36 cellular contexts compared by ENCODE assay signal in genomic region chr15:95235033-95235432, GRCh38.
"Had no signal": no experiment of that assay in that cellular context is flagged by ENCODE, and none has a peak within 500 bp of the region (broad histone marks: within the 10 kb centered on the region; RNA-seq: fewer than 3 reads in every experiment).

No MANE protein-coding gene starts in this region.

- H3K36me3 ChIP-seq: adrenal gland, brain microvascular endothelial cell, breast epithelium, cardiac muscle cell had no signal

- H3K4me1 ChIP-seq: adrenal gland, body of pancreas, breast epithelium had no signal

- H3K4me3 ChIP-seq: adrenal gland, body of pancreas, breast epithelium, cardiac muscle cell had no signal

- H3K9me3 ChIP-seq: adrenal gland had no signal

- H3K27ac ChIP-seq: adrenal gland, body of pancreas, brain microvascular endothelial cell, breast epithelium, cardiac muscle cell, VCaP had no signal

- ATAC-seq: activated CD8-positive, alpha-beta T cell treated with anti-CD3 and anti-CD28 coated beads for 36 hours; activated naive CD4-positive, alpha-beta T cell treated with anti-CD3 and anti-CD28 coated beads, Interleukin-2, amount 50 U/mL, for 72 hours; activated T-cell treated with anti-CD3 and anti-CD28 coated beads, Interleukin-2, amount 50 U/mL, for 4 hours; activated T-cell treated with anti-CD3 and anti-CD28 coated beads, Interleukin-2, amount 50 U/mL, for 72 hours; activated T-helper 17 cell treated with anti-CD3 and anti-CD28 coated beads, Interleukin-2, amount 50 U/mL, for 72 hours; body of pancreas had no signal

- H3K27me3 ChIP-seq: adrenal gland, body of pancreas, brain microvascular endothelial cell, breast epithelium, cardiac muscle cell had no signal

- FAIRE-seq: astrocyte, TTC549 had no signal

- DNase-seq: activated B cell treated with CpG ODN at 0.5 μM for 24 hours; activated CD4-positive, alpha-beta memory T cell treated with anti-CD3 and anti-CD28 coated beads for 36 hours; activated CD4-positive, alpha-beta T cell treated with anti-CD3 and anti-CD28 coated beads for 4 hours; activated CD4-positive, alpha-beta T cell treated with anti-CD3 and anti-CD28 coated beads, Interleukin-2, amount 10 ng/mL, durations not matched to agents 24 days and 14 days; activated CD4-positive, alpha-beta T cell treated with anti-CD3 and anti-CD28 coated beads, Interleukin-2, amount 50 U/mL, for 1 hour; activated CD4-positive, alpha-beta T cell treated with anti-CD3 and anti-CD28 coated beads, Interleukin-2, amount 50 U/mL, for 4 hours; activated CD4-positive, CD25-positive, alpha-beta regulatory T cell treated with anti-CD3 and anti-CD28 coated beads, Interleukin-2, amount 50 U/mL, for 72 hours; activated CD8-positive, alpha-beta memory T cell treated with anti-CD3 and anti-CD28 coated beads, Interleukin-2, amount 50 U/mL, for 4 hours; activated CD8-positive, alpha-beta T cell treated with anti-CD3 and anti-CD28 coated beads for 36 hours; activated effector memory CD4-positive, alpha-beta T cell treated with anti-CD3 and anti-CD28 coated beads, Interleukin-2, amount 50 U/mL, for 16 hours; activated gamma-delta T cell treated with Interleukin-2 at 50 U/mL for 16 hours; activated naive CD4-positive, alpha-beta T cell; activated naive CD4-positive, alpha-beta T cell treated with anti-CD3 and anti-CD28 coated beads for 36 hours; activated naive CD4-positive, alpha-beta T cell treated with anti-CD3 and anti-CD28 coated beads, Interleukin-2, amount 50 U/mL, for 16 hours; activated naive CD8-positive, alpha-beta T cell treated with anti-CD3 and anti-CD28 coated beads for 36 hours; activated T-cell treated with anti-CD3 and anti-CD28 coated beads for 4 hours; activated T-cell treated with anti-CD3 and anti-CD28 coated beads, Interleukin-2, amount 50 U/mL, for 1 hour; activated T-cell treated with anti-CD3 and anti-CD28 coated beads, Interleukin-2, amount 50 U/mL, for 4 hours; activated T-cell treated with anti-CD3 and anti-CD28 coated beads, Interleukin-2, amount 50 U/mL, for 72 hours; adrenal gland; amniotic stem cell; aorta; body of pancreas; brain microvascular endothelial cell; caudate nucleus; cerebellar nuclear complex; T-helper 1 cell; T-helper 2 cell; T-helper 9 cell had no signal
